8 cellular contexts compared by ENCODE assay signal in the genomic region with DNA sequence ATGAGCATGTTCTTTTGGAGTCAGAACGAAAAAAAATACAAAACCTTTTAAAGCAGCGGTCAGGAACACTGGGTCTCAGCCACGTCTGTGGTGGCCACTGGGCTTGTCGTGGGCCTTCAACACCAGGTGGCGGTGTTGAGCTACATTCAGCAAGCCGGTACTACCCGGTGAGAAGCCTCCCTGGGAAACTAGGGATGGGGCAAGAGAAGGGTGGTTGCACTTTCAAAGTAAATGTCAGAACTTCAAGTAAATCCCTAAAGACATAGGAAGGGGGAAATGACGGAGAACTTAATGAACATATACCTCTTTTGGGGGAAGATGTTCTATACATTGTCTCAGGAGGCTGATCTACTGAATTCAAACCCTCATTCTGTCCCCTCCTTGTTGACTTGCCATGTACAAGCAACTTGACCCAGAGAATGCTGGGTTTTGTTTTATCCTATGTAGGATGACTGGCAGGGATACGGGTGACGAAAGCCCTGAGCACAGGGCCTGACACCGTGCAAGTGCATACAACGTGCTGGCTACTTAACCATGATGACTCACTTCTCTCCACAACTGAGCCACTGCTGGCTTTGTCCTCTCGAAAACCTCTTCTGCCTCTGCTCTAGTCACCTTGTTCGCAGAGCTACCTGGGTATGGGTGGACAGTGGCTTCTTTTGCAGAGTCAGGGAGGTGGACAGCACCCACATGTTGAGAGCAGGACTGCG. TPM values are rescaled to one million over a fixed set of nuclear protein-coding genes. Genes with fewer than 3 reads are reported as not detected.
A peak's percentile ranks its signal among the peaks of the same experiment; 100 is the strongest.
DNase-seq lines count a peak whose midpoint lies in the region; ATAC-seq, FAIRE-seq and TF ChIP-seq lines count a peak whose summit lies in the region.

No MANE protein-coding gene starts in this region.

- H3K36me3 ChIP-seq in KMS-11 (ENCODE audit: insufficient read depth), result no peaks in the 10 kb centered on the region
- no peaks in the 10 kb centered on the region for H3K36me3 ChIP-seq in thoracic aorta

- no peaks in the 10 kb centered on the region for H3K79me2 ChIP-seq in KMS-11 (ENCODE audit: insufficient read depth, low read depth)

- no peak overlapping the region for H3K9ac ChIP-seq in KMS-11

- no peaks in the 10 kb centered on the region; the same call in 1 of the 2 replicates for H4K20me1 ChIP-seq in KMS-11 (ENCODE audit: insufficient read depth)

- H3K4me3 ChIP-seq in KMS-11 (IDR thresholded peaks at IDR 0.05; ENCODE audit: insufficient read depth, low read depth, low read length) (no peak overlapping the region), thoracic aorta (no peak overlapping the region)

- H3K27me3 ChIP-seq in KMS-11 (ENCODE audit: insufficient read depth, low read depth) (no peaks in the 10 kb centered on the region), thoracic aorta (replicated peaks; ENCODE audit: insufficient read depth) (no peaks in the 10 kb centered on the region)

- H3K4me1 ChIP-seq in KMS-11 (ENCODE audit: low read depth, poor library complexity, severe bottlenecking) (peaks cover 10% of the 10 kb centered on the region), thoracic aorta (ENCODE audit: control insufficient read depth in 1 of 2, low read depth in 2 of 2) (peaks cover 0 to 4% of the 10 kb centered on the region in 2 donors)

- no peak overlapping the region for H3K4me2 ChIP-seq in KMS-11

- peak; percentile 70 for ATAC-seq in GM21381 (IDR thresholded peaks at IDR 0.05; ENCODE audit: unreplicated experiment)
- peak; percentile 86 for ATAC-seq in omental fat pad (ENCODE audit: low FRiP score)
- peak; percentile 15 for ATAC-seq in thoracic aorta (ENCODE audit: insufficient number of reproducible peaks, low FRiP score, low read depth)

- DNase-seq in COLO668 (lab: John Stamatoyannopoulos, UW; ENCODE audit: unreplicated experiment), result peak; percentile 68
- DNase-seq in SHP77 (lab: John Stamatoyannopoulos, UW), result peak; percentile 42 to 59
- DNase-seq in activated T-helper 9 cell treated with anti-CD3 and anti-CD28 coated beads, Interleukin-2, amount 50 U/mL, for 16 hours (ENCODE audit: low read depth), result peak; percentile 50
- DNase-seq in frontal cortex (ENCODE audit: low spot score in 2 of 2), result peak; percentile 29 to 66
- DNase-seq in omental fat pad (ENCODE audit: low spot score), result peak; percentile 81
- DNase-seq in thoracic aorta (ENCODE audit: low spot score), result peak; percentile 28

- TF ChIP-seq CTCF in KMS-11 (conservative IDR thresholded peaks at IDR 0.05; ENCODE audit: low read depth, low read length), result peak; percentile 96
- peak in 1 of 3 donors; percentile 18 for TF ChIP-seq CTCF in omental fat pad (IDR thresholded peaks at IDR 0.05)
- peak; percentile 85 for TF ChIP-seq CTCF in thoracic aorta (IDR thresholded peaks at IDR 0.05)

- H2AFZ ChIP-seq in KMS-11 (ENCODE audit: low read depth), result peak overlapping the region; percentile 17; the same call in 1 of the 2 replicates

- H3K9me3 ChIP-seq in thoracic aorta, result no peaks in the 10 kb centered on the region

- H3K27ac ChIP-seq in KMS-11 (no peak overlapping the region), thoracic aorta (no peak overlapping the region)

- FAIRE-seq in frontal cortex (lab: Jason Lieb, UNC), result no peak

RNA-seq across cellular contexts. Expression of a gene that starts 49.0 kb away (rescaled TPM):
- total RNA-seq in frontal cortex, result 4.5 TPM
- total RNA-seq in omental fat pad, result 10 to 100 TPM in 3 of 4 donors, 1 to 10 TPM in 1; 6.9 to 20.5 (median 13.3) TPM
- total RNA-seq in thoracic aorta, result 10 to 100 TPM; 14.9 to 24.8 TPM

Comparison
In these comparisons a context has a peak if more than half of its experiments do, and no peak if none do; other contexts are left out.
1. DNase-seq: peak in every context shown above with its lines; median percentile 81 in omental fat pad; 68 in COLO668; 50 in SHP77; 50 in activated T-helper 9 cell treated with anti-CD3 and anti-CD28 coated beads, Interleukin-2, amount 50 U/mL, for 16 hours; 48 in frontal cortex; 28 in thoracic aorta.
2. ATAC-seq: peak in every context shown above with its lines; median percentile 86 in omental fat pad; 70 in GM21381; 15 in thoracic aorta.